In genomic region chr3:134885877-134886621, GRCh38 we compare ENCODE assay signal across 9 cellular contexts.
DNase-seq lines count a peak whose midpoint lies in the region; ATAC-seq, FAIRE-seq and TF ChIP-seq lines count a peak whose summit lies in the region.
"Had no signal": no experiment of that assay in that cellular context is flagged by ENCODE, and none has a peak within 500 bp of the region (broad histone marks: within the 10 kb centered on the region; RNA-seq: fewer than 3 reads in every experiment).

No MANE protein-coding gene starts in this region.

- no peaks in the 10 kb centered on the region for H3K27me3 ChIP-seq in bronchial epithelial cell (ENCODE audit: control insufficient read depth, insufficient read depth, low read length)

- no peak for TF ChIP-seq CTCF in bronchial epithelial cell (IDR thresholded peaks at IDR 0.05; ENCODE audit: insufficient read depth, low read length, severe bottlenecking)

- ATAC-seq in GM19397 (IDR thresholded peaks at IDR 0.05; ENCODE audit: unreplicated experiment) (peak; percentile 93), HG03159 (IDR thresholded peaks at IDR 0.05; ENCODE audit: unreplicated experiment) (peak; percentile 88)

- DNase-seq in EL (peak; percentile 8), bronchial epithelial cell (ENCODE audit: low read depth) (peak; percentile 32), NCI-H524 treated with DMSO at 0.1 percent for 48 hours (lab: John Stamatoyannopoulos, UW) (no peak), activated gamma-delta T cell treated with Interleukin-2 at 50 U/mL for 16 hours (no peak), DMS 273 treated with DMSO at 0.1 percent for 48 hours (lab: John Stamatoyannopoulos, UW) (no peak), NCI-H2171 treated with DMSO at 0.1 percent for 48 hours (lab: John Stamatoyannopoulos, UW) (no peak)

- no peak for FAIRE-seq in bronchial epithelial cell (lab: Jason Lieb, UNC)

- no peak overlapping the region for H3K4me3 ChIP-seq in bronchial epithelial cell (ENCODE audit: low read depth, low read length)
- H3K4me3 ChIP-seq: cardiac muscle cell had no signal

- H3K36me3 ChIP-seq in bronchial epithelial cell (ENCODE audit: control insufficient read depth, insufficient read depth, low read length) = no peaks in the 10 kb centered on the region
- H3K36me3 ChIP-seq: cardiac muscle cell had no signal

Comparison
In these comparisons a context has a peak if more than half of its experiments do, and no peak if none do; other contexts are left out.
1. DNase-seq: peak in EL (single experiment) and bronchial epithelial cell (single experiment); none in NCI-H524 treated with DMSO at 0.1 percent for 48 hours (single experiment), activated gamma-delta T cell treated with Interleukin-2 at 50 U/mL for 16 hours (single experiment), DMS 273 treated with DMSO at 0.1 percent for 48 hours (single experiment) and NCI-H2171 treated with DMSO at 0.1 percent for 48 hours (single experiment).